In genomic region chr1:198771562-198772153, GRCh38 we compare ENCODE assay signal across 8 cellular contexts.
A peak's percentile ranks its signal among the peaks of the same experiment; 100 is the strongest.
DNase-seq lines count a peak whose midpoint lies in the region; ATAC-seq and TF ChIP-seq lines count a peak whose summit lies in the region.

No MANE protein-coding gene starts in this region.

- H3K4me3 Mint-ChIP-seq in activated T-helper 2 cell treated with anti-CD3 and anti-CD28 coated beads, Interferon-gamma antibody, Interleukin-2, Interleukin-4, amounts not matched to agents 10 μg/mL and 5 μg/mL and 100 μg/mL, durations not matched to agents 14 hours and 24 hours and 36 hours (ENCODE audit: low read depth) = no peak overlapping the region

- no peaks in the 10 kb centered on the region for H3K9me3 Mint-ChIP-seq in activated T-helper 2 cell treated with anti-CD3 and anti-CD28 coated beads, Interferon-gamma antibody, Interleukin-2, Interleukin-4, amounts not matched to agents 10 μg/mL and 5 μg/mL and 100 μg/mL, durations not matched to agents 14 hours and 24 hours and 36 hours

- H3K4me3 ChIP-seq in uterus = no peak overlapping the region

- no peak overlapping the region for H3K27ac Mint-ChIP-seq in activated T-helper 2 cell treated with anti-CD3 and anti-CD28 coated beads, Interferon-gamma antibody, Interleukin-2, Interleukin-4, amounts not matched to agents 10 μg/mL and 5 μg/mL and 100 μg/mL, durations not matched to agents 14 hours and 24 hours and 36 hours

- no peak for TF ChIP-seq CTCF in uterus (IDR thresholded peaks at IDR 0.05)

- H3K36me3 ChIP-seq in uterus = no peaks in the 10 kb centered on the region

- H3K4me1 ChIP-seq in uterus = no peaks in the 10 kb centered on the region

- H3K27ac ChIP-seq in uterus = no peak overlapping the region

- intact Hi-C loops in uterus (cut with DNase I; ENCODE audit: low total_unique reads) = no loop called here
- intact Hi-C loops in activated T-helper 2 cell treated with anti-CD3 and anti-CD28 coated beads, Interferon-gamma antibody, Interleukin-2, Interleukin-4, amounts not matched to agents 10 μg/mL and 5 μg/mL and 100 μg/mL, durations not matched to agents 14 hours and 24 hours and 36 hours (cut with micrococcal nuclease) = loop anchor here (1.0 to 10.0 kb wide), 4 partner anchors 153 to 691 kb away; no protein-coding TSS in a partner anchor

- H3K36me3 Mint-ChIP-seq in activated T-helper 2 cell treated with anti-CD3 and anti-CD28 coated beads, Interferon-gamma antibody, Interleukin-2, Interleukin-4, amounts not matched to agents 10 μg/mL and 5 μg/mL and 100 μg/mL, durations not matched to agents 14 hours and 24 hours and 36 hours (ENCODE audit: low read depth) = no peaks in the 10 kb centered on the region

- H3K9me3 ChIP-seq in uterus = no peaks in the 10 kb centered on the region

- H3K4me1 Mint-ChIP-seq in activated T-helper 2 cell treated with anti-CD3 and anti-CD28 coated beads, Interferon-gamma antibody, Interleukin-2, Interleukin-4, amounts not matched to agents 10 μg/mL and 5 μg/mL and 100 μg/mL, durations not matched to agents 14 hours and 24 hours and 36 hours (ENCODE audit: low read depth) = peaks cover 11% of the 10 kb centered on the region

- H3K27me3 ChIP-seq in uterus = no peaks in the 10 kb centered on the region

- no peak for TF ChIP-seq POLR2A in uterus (IDR thresholded peaks at IDR 0.05)

- DNase-seq in D341Med (ENCODE audit: low spot score) = peak; percentile 63
- DNase-seq in RPMI8226 = peak; percentile 12
- DNase-seq in fibroblast of the conjunctiva (ENCODE audit: low read depth) = peak; percentile 17
- DNase-seq in activated naive CD4-positive, alpha-beta T cell treated with Interleukin-2 at 50 U/mL for 16 hours = no peak
- no peak for DNase-seq in uterus
- no peak for DNase-seq in mesenteric fat pad (ENCODE audit: low spot score)
- DNase-seq in activated T-helper 2 cell treated with anti-CD3 and anti-CD28 coated beads, Interferon-gamma antibody, Interleukin-2, Interleukin-4, amounts not matched to agents 10 μg/mL and 5 μg/mL and 100 μg/mL, durations not matched to agents 14 hours and 24 hours and 36 hours (ENCODE audit: low spot score) = no peak

- H3K27me3 Mint-ChIP-seq in activated T-helper 2 cell treated with anti-CD3 and anti-CD28 coated beads, Interferon-gamma antibody, Interleukin-2, Interleukin-4, amounts not matched to agents 10 μg/mL and 5 μg/mL and 100 μg/mL, durations not matched to agents 14 hours and 24 hours and 36 hours (ENCODE audit: low read depth) = peaks cover 8% of the 10 kb centered on the region

- peak; percentile 32 for ATAC-seq in HG02798 (IDR thresholded peaks at IDR 0.05; ENCODE audit: poor library complexity, unreplicated experiment)

Comparison
In these comparisons a context has a peak if more than half of its experiments do, and no peak if none do; other contexts are left out.
1. DNase-seq: peak in D341Med (single experiment), RPMI8226 (single experiment) and fibroblast of the conjunctiva (single experiment); none in activated naive CD4-positive, alpha-beta T cell treated with Interleukin-2 at 50 U/mL for 16 hours (single experiment), uterus (0 of 2), mesenteric fat pad (single experiment) and activated T-helper 2 cell treated with anti-CD3 and anti-CD28 coated beads, Interferon-gamma antibody, Interleukin-2, Interleukin-4, amounts not matched to agents 10 μg/mL and 5 μg/mL and 100 μg/mL, durations not matched to agents 14 hours and 24 hours and 36 hours (single experiment).